In the genomic region with DNA sequence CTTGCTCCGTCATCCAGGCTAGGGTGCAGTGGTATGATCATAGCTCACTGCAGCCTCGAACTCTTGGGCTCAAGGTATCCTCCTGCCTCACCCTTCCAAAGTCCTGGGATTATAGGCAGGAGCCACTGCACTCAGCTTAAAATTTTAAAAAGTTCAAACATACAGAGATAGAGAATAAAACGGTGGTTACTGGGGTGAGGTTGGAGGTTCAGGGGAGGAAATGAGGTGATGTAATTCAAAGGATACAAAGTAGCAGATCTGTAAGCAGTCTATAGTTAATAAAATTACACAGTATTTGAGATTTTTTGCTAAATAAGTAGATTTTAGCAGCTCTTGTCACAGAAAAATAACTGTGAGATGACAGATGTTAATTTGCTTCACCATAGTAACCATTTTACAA, we compare ENCODE assay signal across 14 cellular contexts. TPM values are rescaled to one million over a fixed set of nuclear protein-coding genes. Genes with fewer than 3 reads are reported as not detected.
DNase-seq lines count a peak whose midpoint lies in the region; ATAC-seq and TF ChIP-seq lines count a peak whose summit lies in the region.
"Had no signal": no experiment of that assay in that cellular context is flagged by ENCODE, and none has a peak within 500 bp of the region (broad histone marks: within the 10 kb centered on the region; RNA-seq: fewer than 3 reads in every experiment).

No MANE protein-coding gene starts in this region.

- intact Hi-C loops in activated CD8-positive, alpha-beta T cell treated with anti-CD3 and anti-CD28 coated beads for 36 hours (cut with micrococcal nuclease) = no loop called here
- intact Hi-C loops in esophagus muscularis mucosa (cut with DNase I) = no loop called here

- 88% methylated on average over 3 of the region's 3 CpGs for WGBS in esophagus muscularis mucosa

- H2AFZ ChIP-seq in DND-41 (ENCODE audit: low read depth, low read length) = no peak overlapping the region

- H3K4me1 Mint-ChIP-seq in activated CD8-positive, alpha-beta T cell treated with anti-CD3 and anti-CD28 coated beads, Interleukin-2, amount 10 ng/mL, durations not matched to agents 7 days and 5 days (ENCODE audit: low read depth) = peaks cover 34% of the 10 kb centered on the region
- H3K4me1 Mint-ChIP-seq in activated CD8-positive, alpha-beta T cell treated with anti-CD3 and anti-CD28 coated beads for 36 hours (ENCODE audit: low read depth) = peaks cover 4% of the 10 kb centered on the region

- DNase-seq in activated CD8-positive, alpha-beta T cell treated with anti-CD3 and anti-CD28 coated beads, Interleukin-2, amount 10 ng/mL, durations not matched to agents 7 days and 5 days = peak; percentile 57
- DNase-seq in activated CD8-positive, alpha-beta T cell treated with anti-CD3 and anti-CD28 coated beads for 36 hours = no peak
- DNase-seq in DND-41 = no peak
- peak; percentile 12 for DNase-seq in GF-D8 (lab: John Stamatoyannopoulos, UW)
- peak; percentile 47 for DNase-seq in esophagus muscularis mucosa (ENCODE audit: extremely low spot score)
- DNase-seq in T-helper 9 cell = no peak
- DNase-seq: ACHN; BE2C; C1 segment of cervical spinal cord; Caco-2; CD4-positive, alpha-beta T cell; GDM1; H9; IMR-90 had no signal

- H3K9me3 ChIP-seq in DND-41 (ENCODE audit: insufficient read depth, low read length, severe bottlenecking) (no peaks in the 10 kb centered on the region), esophagus muscularis mucosa (no peaks in the 10 kb centered on the region)
- H3K9me3 ChIP-seq: BE2C, Caco-2 had no signal

- no peaks in the 10 kb centered on the region for H3K79me2 ChIP-seq in DND-41 (ENCODE audit: insufficient read depth, low read length)

- POLR2A ChIA-PET in activated CD8-positive, alpha-beta T cell treated with anti-CD3 and anti-CD28 coated beads, Interleukin-2, amount 10 ng/mL, durations not matched to agents 7 days and 5 days (lab: Charles Lee) = interaction anchor here (1.3 kb wide), 1 partner anchor 26 kb away, joined by 7 read pairs; a partner anchor contains a TSS
- POLR2A ChIA-PET in activated CD8-positive, alpha-beta T cell treated with anti-CD3 and anti-CD28 coated beads for 36 hours (lab: Charles Lee) = no interaction called here

- H3K4me3 ChIP-seq in DND-41 (ENCODE audit: low read depth in 1 of 2, low read length in 2 of 2) (no peak overlapping the region), esophagus muscularis mucosa (no peak overlapping the region)

- no peak for TF ChIP-seq CTCF in activated CD8-positive, alpha-beta T cell treated with anti-CD3 and anti-CD28 coated beads for 36 hours (IDR thresholded peaks at IDR 0.05)
- no peak for TF ChIP-seq CTCF in DND-41 (IDR thresholded peaks at IDR 0.05; ENCODE audit: borderline replicate concordance, extremely low read depth, low read length, poor library complexity, severe bottlenecking)
- no peak for TF ChIP-seq CTCF in esophagus muscularis mucosa (IDR thresholded peaks at IDR 0.05)

- CTCF ChIA-PET in activated CD8-positive, alpha-beta T cell treated with anti-CD3 and anti-CD28 coated beads, Interleukin-2, amount 10 ng/mL, durations not matched to agents 7 days and 5 days (lab: Charles Lee) = interaction anchor here (1.8 kb wide), 1 partner anchor 72 kb away, joined by 3 read pairs; no protein-coding TSS in a partner anchor
- CTCF ChIA-PET in activated CD8-positive, alpha-beta T cell treated with anti-CD3 and anti-CD28 coated beads for 36 hours (lab: Charles Lee) = no interaction called here

- no peak for TF ChIP-seq POLR2A in esophagus muscularis mucosa (IDR thresholded peaks at IDR 0.05; ENCODE audit: low read depth)

- peak; percentile 76 for ATAC-seq in activated CD8-positive, alpha-beta T cell treated with anti-CD3 and anti-CD28 coated beads, Interleukin-2, amount 10 ng/mL, durations not matched to agents 7 days and 5 days
- no peak for ATAC-seq in activated CD8-positive, alpha-beta T cell treated with anti-CD3 and anti-CD28 coated beads for 36 hours
- ATAC-seq in DND-41 (ENCODE audit: insufficient read depth, low read depth) = 0 out of 3 replicates have a peak, but pooled peaks have one; percentile 42

- H3K9me3 Mint-ChIP-seq in activated CD8-positive, alpha-beta T cell treated with anti-CD3 and anti-CD28 coated beads, Interleukin-2, amount 10 ng/mL, durations not matched to agents 7 days and 5 days (ENCODE audit: insufficient read depth) = no peaks in the 10 kb centered on the region
- no peaks in the 10 kb centered on the region for H3K9me3 Mint-ChIP-seq in activated CD8-positive, alpha-beta T cell treated with anti-CD3 and anti-CD28 coated beads for 36 hours
- H3K9me3 Mint-ChIP-seq: CD4-positive, alpha-beta T cell; H9 had no signal

- peak overlapping the region; percentile 29 for H3K4me3 Mint-ChIP-seq in activated CD8-positive, alpha-beta T cell treated with anti-CD3 and anti-CD28 coated beads, Interleukin-2, amount 10 ng/mL, durations not matched to agents 7 days and 5 days
- no peak overlapping the region for H3K4me3 Mint-ChIP-seq in activated CD8-positive, alpha-beta T cell treated with anti-CD3 and anti-CD28 coated beads for 36 hours
- H3K4me3 Mint-ChIP-seq: CD4-positive, alpha-beta T cell; H9 had no signal

- H3K27ac ChIP-seq in DND-41 (ENCODE audit: low read length) (no peak overlapping the region), esophagus muscularis mucosa (replicated peaks in 1 of 4) (no peak overlapping the region)

- H3K27me3 ChIP-seq in DND-41 (ENCODE audit: insufficient read depth, low read length, poor library complexity) (no peaks in the 10 kb centered on the region), esophagus muscularis mucosa (no peaks in the 10 kb centered on the region)
- H3K27me3 ChIP-seq: BE2C had no signal

- H3K27ac Mint-ChIP-seq in activated CD8-positive, alpha-beta T cell treated with anti-CD3 and anti-CD28 coated beads, Interleukin-2, amount 10 ng/mL, durations not matched to agents 7 days and 5 days = peak overlapping the region; percentile 61
- no peak overlapping the region for H3K27ac Mint-ChIP-seq in activated CD8-positive, alpha-beta T cell treated with anti-CD3 and anti-CD28 coated beads for 36 hours
- H3K27ac Mint-ChIP-seq: CD4-positive, alpha-beta T cell; H9 had no signal

- no peak overlapping the region for H3K4me2 ChIP-seq in DND-41 (ENCODE audit: insufficient read depth, low read length)

- H3K4me1 ChIP-seq in DND-41 (ENCODE audit: insufficient read depth, low read length) (no peaks in the 10 kb centered on the region), esophagus muscularis mucosa (no peaks in the 10 kb centered on the region)
- H3K4me1 ChIP-seq: BE2C, Caco-2 had no signal

- H3K9ac ChIP-seq in DND-41 (ENCODE audit: low read depth, low read length) = no peak overlapping the region

- H3K36me3 ChIP-seq in DND-41 (ENCODE audit: insufficient read depth, low read length) (no peaks in the 10 kb centered on the region), esophagus muscularis mucosa (no peaks in the 10 kb centered on the region)
- H3K36me3 ChIP-seq: BE2C had no signal

- no peaks in the 10 kb centered on the region for H3K36me3 Mint-ChIP-seq in activated CD8-positive, alpha-beta T cell treated with anti-CD3 and anti-CD28 coated beads, Interleukin-2, amount 10 ng/mL, durations not matched to agents 7 days and 5 days (ENCODE audit: low read depth)
- no peaks in the 10 kb centered on the region for H3K36me3 Mint-ChIP-seq in activated CD8-positive, alpha-beta T cell treated with anti-CD3 and anti-CD28 coated beads for 36 hours (ENCODE audit: low read depth)

- H3K27me3 Mint-ChIP-seq in activated CD8-positive, alpha-beta T cell treated with anti-CD3 and anti-CD28 coated beads, Interleukin-2, amount 10 ng/mL, durations not matched to agents 7 days and 5 days (ENCODE audit: low read depth) = peaks cover 3% of the 10 kb centered on the region
- H3K27me3 Mint-ChIP-seq in activated CD8-positive, alpha-beta T cell treated with anti-CD3 and anti-CD28 coated beads for 36 hours = no peaks in the 10 kb centered on the region
- H3K27me3 Mint-ChIP-seq: CD4-positive, alpha-beta T cell had no signal

- H4K20me1 ChIP-seq in DND-41 (ENCODE audit: insufficient read depth, low read length) = no peaks in the 10 kb centered on the region

- no peak for TF ChIP-seq EP300 in esophagus muscularis mucosa (IDR thresholded peaks at IDR 0.05)

RNA-seq across cellular contexts. Expression of a gene that starts 7.5 kb away (rescaled TPM):
- 1 to 10 TPM; 4.0 to 7.5 TPM for total RNA-seq in activated CD8-positive, alpha-beta T cell treated with anti-CD3 and anti-CD28 coated beads, Interleukin-2, amount 10 ng/mL, durations not matched to agents 7 days and 5 days
- total RNA-seq in activated CD8-positive, alpha-beta T cell treated with anti-CD3 and anti-CD28 coated beads for 36 hours = 1 to 10 TPM; 5.6 to 6.3 TPM
- total RNA-seq in esophagus muscularis mucosa = 1 to 10 TPM; 1.5 to 5.4 (median 3.3) TPM

RNA-seq across cellular contexts. Expression of a gene that starts 26.5 kb away (rescaled TPM):
- 10 to 100 TPM; 91.5 to 91.9 TPM for total RNA-seq in activated CD8-positive, alpha-beta T cell treated with anti-CD3 and anti-CD28 coated beads, Interleukin-2, amount 10 ng/mL, durations not matched to agents 7 days and 5 days
- total RNA-seq in activated CD8-positive, alpha-beta T cell treated with anti-CD3 and anti-CD28 coated beads for 36 hours = 10 to 100 TPM; 62.5 to 68.4 TPM
- 100 to 1,000 TPM; 148 to 176 (median 151) TPM for total RNA-seq in esophagus muscularis mucosa

Comparison
In these comparisons a context has a peak if more than half of its experiments do, and no peak if none do; other contexts are left out.
1. DNase-seq: peak in activated CD8-positive, alpha-beta T cell treated with anti-CD3 and anti-CD28 coated beads, Interleukin-2, amount 10 ng/mL, durations not matched to agents 7 days and 5 days (single experiment), GF-D8 (single experiment) and esophagus muscularis mucosa (single experiment); none in activated CD8-positive, alpha-beta T cell treated with anti-CD3 and anti-CD28 coated beads for 36 hours (single experiment), DND-41 (single experiment) and T-helper 9 cell (single experiment).